11 cellular contexts compared by ENCODE assay signal in genomic region chr7:44518761-44519160, GRCh38. TPM values are rescaled to one million over a fixed set of nuclear protein-coding genes. Genes with fewer than 3 reads are reported as not detected.
"Had no signal": no experiment of that assay in that cellular context is flagged by ENCODE, and none has a peak within 500 bp of the region (broad histone marks: within the 10 kb centered on the region; RNA-seq: fewer than 3 reads in every experiment).

No MANE protein-coding gene starts in this region.

- H3K4me1 ChIP-seq: HAP-1 had no signal

- H3K36me3 ChIP-seq: HAP-1 had no signal

- H3K27ac Mint-ChIP-seq: IgD-negative memory B cell had no signal

- ATAC-seq: HCT116, HepG2 had no signal

- H3K27ac ChIP-seq: GM23248, HL-60 had no signal

- H3K4me3 Mint-ChIP-seq: IgD-negative memory B cell had no signal

- H3K9me3 ChIP-seq: HAP-1 had no signal

- DNase-seq: GM23248, GOT3, H7, KG1 had no signal

- H3K4me3 ChIP-seq: GM23248, HAP-1 had no signal

RNA-seq across cellular contexts. Expression of gene NPC1L1, which starts 22.4 kb away (rescaled TPM):
- total RNA-seq: GM23248, H4, H7, HT1080 had no signal
- polyA plus RNA-seq: GM23248, IgD-negative memory B cell had no signal
